Comparison of ENCODE assay signal across 13 cellular contexts in the genomic region with DNA sequence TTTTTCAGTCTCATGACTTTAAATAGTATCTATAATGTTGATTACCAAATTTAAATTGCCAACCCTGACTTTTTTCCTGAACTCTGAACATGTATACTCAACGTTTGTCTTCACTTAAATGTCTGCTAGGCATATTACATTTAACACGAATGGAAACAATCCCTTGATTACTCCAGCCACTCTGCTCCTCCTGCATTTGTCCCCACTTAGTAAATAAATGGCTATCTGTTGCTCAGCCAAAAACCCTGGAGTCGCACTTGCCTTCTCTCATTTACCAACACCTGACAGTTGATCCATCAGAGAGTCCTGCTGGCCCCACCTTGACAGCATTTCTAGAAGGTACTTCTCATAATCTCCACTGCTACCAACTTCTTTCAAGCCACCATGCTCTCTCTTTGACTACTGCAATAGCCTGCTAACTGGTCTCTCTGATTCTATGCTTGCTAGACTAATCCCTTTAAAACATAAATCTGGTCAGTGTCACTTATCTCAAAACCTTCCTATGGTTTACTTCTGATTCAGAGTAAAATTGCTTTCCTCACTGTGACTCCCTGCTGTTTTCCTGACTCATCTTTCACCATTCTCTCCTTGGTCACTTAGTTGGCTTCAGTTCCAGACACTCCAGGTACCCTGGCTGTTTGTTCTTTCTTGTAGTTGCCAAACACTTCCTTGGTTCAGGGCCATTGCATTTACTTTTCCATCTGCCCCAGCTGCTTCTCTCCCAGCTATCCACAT. TPM values are rescaled to one million over a fixed set of nuclear protein-coding genes. Genes with fewer than 3 reads are reported as not detected.
DNase-seq lines count a peak whose midpoint lies in the region; ATAC-seq and TF ChIP-seq lines count a peak whose summit lies in the region.
"Had no signal": no experiment of that assay in that cellular context is flagged by ENCODE, and none has a peak within 500 bp of the region (broad histone marks: within the 10 kb centered on the region; RNA-seq: fewer than 3 reads in every experiment).

No MANE protein-coding gene starts in this region.

- H3K4me3 ChIP-seq in astrocyte of the cerebellum (ENCODE audit: low read depth, low read length) (no peak overlapping the region), gastroesophageal sphincter (no peak overlapping the region), thyroid gland (replicated peaks in 1 of 3) (no peak overlapping the region)
- H3K4me3 ChIP-seq: coronary artery, suprapubic skin had no signal

- no peak for TF ChIP-seq POLR2A in gastroesophageal sphincter (IDR thresholded peaks at IDR 0.05)
- TF ChIP-seq POLR2A in thyroid gland (IDR thresholded peaks at IDR 0.05), result no peak

- H3K36me3 Mint-ChIP-seq in CD14-positive monocyte, result no peaks in the 10 kb centered on the region

- no peaks in the 10 kb centered on the region for H3K27me3 ChIP-seq in gastroesophageal sphincter
- no peaks in the 10 kb centered on the region for H3K27me3 ChIP-seq in thyroid gland
- H3K27me3 ChIP-seq: suprapubic skin had no signal

- H3K27ac ChIP-seq in gastroesophageal sphincter (no peak overlapping the region), thyroid gland (no peak overlapping the region)
- H3K27ac ChIP-seq: coronary artery, suprapubic skin had no signal

- peaks cover 4% of the 10 kb centered on the region for H3K4me1 Mint-ChIP-seq in CD14-positive monocyte

- intact Hi-C loops in thyroid gland (cut with DNase I) (no loop called here), CD14-positive monocyte (cut with micrococcal nuclease) (no loop called here)

- in situ Hi-C loops in astrocyte of the cerebellum (cut with HindIII; ENCODE audit: low sequenced_read_pairs), result no loop called here

- no peak overlapping the region for H3K27ac Mint-ChIP-seq in CD14-positive monocyte
- H3K27ac Mint-ChIP-seq: activated B cell treated with CpG ODN at 0.5 μM for 24 hours; activated T-helper 1 cell treated with anti-CD3 and anti-CD28 coated beads, Interleukin-12 subunit alpha, Interleukin-12 subunit beta, Interleukin-2, Interleukin-4 antibody, amounts not matched to agents 30 ng/mL and 10 ng/mL and 1 ng/mL, durations not matched to agents 14 hours and 24 hours and 36 hours had no signal

- no peaks in the 10 kb centered on the region for H3K27me3 Mint-ChIP-seq in CD14-positive monocyte (ENCODE audit: low read depth in 3 of 3)
- H3K27me3 Mint-ChIP-seq: activated B cell treated with CpG ODN at 0.5 μM for 24 hours had no signal

- H3K4me1 ChIP-seq in gastroesophageal sphincter (no peaks in the 10 kb centered on the region), thyroid gland (no peaks in the 10 kb centered on the region)
- H3K4me1 ChIP-seq: suprapubic skin had no signal

- no peak for TF ChIP-seq EP300 in gastroesophageal sphincter (IDR thresholded peaks at IDR 0.05)

- no peaks in the 10 kb centered on the region for H3K9me3 Mint-ChIP-seq in CD14-positive monocyte
- H3K9me3 Mint-ChIP-seq: activated B cell treated with CpG ODN at 0.5 μM for 24 hours; activated T-helper 1 cell treated with anti-CD3 and anti-CD28 coated beads, Interleukin-12 subunit alpha, Interleukin-12 subunit beta, Interleukin-2, Interleukin-4 antibody, amounts not matched to agents 30 ng/mL and 10 ng/mL and 1 ng/mL, durations not matched to agents 14 hours and 24 hours and 36 hours had no signal

- no peak for ATAC-seq in gastroesophageal sphincter
- ATAC-seq in HG03520 (IDR thresholded peaks at IDR 0.05; ENCODE audit: unreplicated experiment), result no peak

- H3K9me3 ChIP-seq in gastroesophageal sphincter, result no peaks in the 10 kb centered on the region
- H3K9me3 ChIP-seq in thyroid gland, result no peaks in the 10 kb centered on the region
- H3K9me3 ChIP-seq: suprapubic skin had no signal

- 89 to 100% methylated on average over 1 to 3 of the region's 3 CpGs for WGBS in gastroesophageal sphincter (ENCODE audit: low coverage in 1 of 2), 2 donors
- 91 to 94% methylated on average over 3 of the region's 3 CpGs for WGBS in thyroid gland, 2 donors

- no peak overlapping the region for H3K4me3 Mint-ChIP-seq in CD14-positive monocyte
- H3K4me3 Mint-ChIP-seq: activated B cell treated with CpG ODN at 0.5 μM for 24 hours; activated T-helper 1 cell treated with anti-CD3 and anti-CD28 coated beads, Interleukin-12 subunit alpha, Interleukin-12 subunit beta, Interleukin-2, Interleukin-4 antibody, amounts not matched to agents 30 ng/mL and 10 ng/mL and 1 ng/mL, durations not matched to agents 14 hours and 24 hours and 36 hours had no signal

- TF ChIP-seq CTCF in astrocyte of the cerebellum (IDR thresholded peaks at IDR 0.05; ENCODE audit: low read depth, low read length, missing control alignments) (no peak), gastroesophageal sphincter (IDR thresholded peaks at IDR 0.05) (no peak), thyroid gland (IDR thresholded peaks at IDR 0.05) (no peak), CD14-positive monocyte (IDR thresholded peaks at IDR 0.05) (no peak)

- DNase-seq in DMS53 (lab: John Stamatoyannopoulos, UW), result peak; percentile 8
- peak; percentile 15 for DNase-seq in LoVo (ENCODE audit: low spot score)
- peak; percentile 67 for DNase-seq in astrocyte of the cerebellum (ENCODE audit: low read depth)
- peak; percentile 18 for DNase-seq in myocyte (ENCODE audit: low read depth)
- DNase-seq in thyroid gland, result no peak
- DNase-seq in CD14-positive monocyte (ENCODE audit: low spot score), result no peak
- DNase-seq: activated B cell treated with CpG ODN at 0.5 μM for 24 hours, NCI-H1694 had no signal

- H3K36me3 ChIP-seq in gastroesophageal sphincter, result peaks cover 0 to 37% of the 10 kb centered on the region in 2 donors
- peaks cover 0 to 2% of the 10 kb centered on the region in 2 donors for H3K36me3 ChIP-seq in thyroid gland

RNA-seq across cellular contexts. Expression of a gene that starts 31.9 kb away (rescaled TPM):
- total RNA-seq in myocyte (22.6 and 27.8 TPM in 2 replicates), gastroesophageal sphincter (10 to 100 TPM; 28.9 to 39.8 (median 36.7) TPM), thyroid gland (10 to 100 TPM; 34.1 to 59.3 (median 46.8) TPM)
- 15.5 TPM for polyA plus RNA-seq in myocyte (2012)
- polyA plus RNA-seq in CD14-positive monocyte, result under 1 TPM in 1 of 2 donors, not detected in 1; 0.30 TPM

Comparison
In these comparisons a context has a peak if more than half of its experiments do, and no peak if none do; other contexts are left out.
1. DNase-seq: peak in DMS53 (single experiment), LoVo (single experiment), astrocyte of the cerebellum (single experiment) and myocyte (single experiment); none in thyroid gland (0 of 2) and CD14-positive monocyte (single experiment).